7 cellular contexts compared by ENCODE assay signal in the genomic region with DNA sequence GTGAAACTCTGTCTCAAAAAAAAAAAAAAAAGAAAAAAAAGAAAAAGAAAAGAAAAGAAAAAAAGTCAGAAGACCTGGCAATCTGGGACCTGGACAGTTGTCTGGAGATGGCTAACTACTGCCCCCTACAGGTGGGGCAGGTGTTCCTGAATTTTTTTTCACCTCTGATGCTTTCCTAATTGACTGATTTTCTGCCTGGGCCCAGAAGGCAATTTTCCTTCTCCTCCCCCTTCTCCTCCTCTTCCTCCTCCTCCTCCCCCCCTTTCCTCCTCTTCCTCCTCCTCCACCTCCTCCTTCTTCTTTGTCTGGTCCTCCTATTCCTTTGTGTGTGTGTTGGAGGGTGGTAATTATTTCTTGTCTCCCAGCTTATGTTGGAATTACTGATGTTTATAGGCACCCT. TPM values are rescaled to one million over a fixed set of nuclear protein-coding genes. Genes with fewer than 3 reads are reported as not detected.
A peak's percentile ranks its signal among the peaks of the same experiment; 100 is the strongest.
DNase-seq lines count a peak whose midpoint lies in the region; ATAC-seq and TF ChIP-seq lines count a peak whose summit lies in the region.

No MANE protein-coding gene starts in this region.

- no peaks in the 10 kb centered on the region for H3K9me3 ChIP-seq in uterus

- peak; percentile 53 for DNase-seq in DMS53 treated with DMSO at 0.1 percent for 48 hours (lab: John Stamatoyannopoulos, UW; ENCODE audit: unreplicated experiment)
- DNase-seq in HFF-Myc (ENCODE audit: extremely low read depth, low read depth): no peak
- DNase-seq in SKM-1 (lab: John Stamatoyannopoulos, UW; ENCODE audit: unreplicated experiment): peak; percentile 12
- no peak for DNase-seq in kidney epithelial cell (ENCODE audit: low read depth)
- no peak for DNase-seq in uterus
- no peak for DNase-seq in T-helper 9 cell

- no peak for TF ChIP-seq POLR2A in uterus (IDR thresholded peaks at IDR 0.05)

- H3K27me3 ChIP-seq in kidney epithelial cell (ENCODE audit: control insufficient read depth, insufficient read depth, low read length): no peaks in the 10 kb centered on the region
- no peaks in the 10 kb centered on the region for H3K27me3 ChIP-seq in uterus

- intact Hi-C loops in uterus (cut with DNase I; ENCODE audit: low total_unique reads): no loop called here

- no peak overlapping the region for H3K4me3 ChIP-seq in HFF-Myc (replicated peaks; ENCODE audit: low read depth, low read length)
- no peak overlapping the region for H3K4me3 ChIP-seq in kidney epithelial cell (ENCODE audit: low read depth, low read length)
- no peak overlapping the region for H3K4me3 ChIP-seq in uterus

- ATAC-seq in HG03571 (IDR thresholded peaks at IDR 0.05; ENCODE audit: unreplicated experiment): no peak

- H3K27ac ChIP-seq in uterus: no peak overlapping the region

- no peaks in the 10 kb centered on the region for H3K36me3 ChIP-seq in kidney epithelial cell (ENCODE audit: control insufficient read depth, insufficient read depth, low read length)
- H3K36me3 ChIP-seq in uterus: no peaks in the 10 kb centered on the region

- H3K4me1 ChIP-seq in uterus: no peaks in the 10 kb centered on the region

- TF ChIP-seq CTCF in HFF-Myc (IDR thresholded peaks at IDR 0.05; ENCODE audit: low read depth, low read length, missing control alignments) (peak; percentile 58), kidney epithelial cell (IDR thresholded peaks at IDR 0.05; ENCODE audit: insufficient read depth, low read length, poor library complexity, severe bottlenecking) (peak; percentile 47), uterus (IDR thresholded peaks at IDR 0.05) (no peak)

RNA-seq across cellular contexts. Expression of a gene that starts 26.7 kb away (rescaled TPM):
- total RNA-seq in kidney epithelial cell (1.6 and 2.0 TPM in 2 replicates), uterus (under 1 TPM in 2 of 4 donors, not detected in 2; 0.49 to 0.62 TPM)

Comparison
In these comparisons a context has a peak if more than half of its experiments do, and no peak if none do; other contexts are left out.
1. DNase-seq: peak in DMS53 treated with DMSO at 0.1 percent for 48 hours (single experiment) and SKM-1 (single experiment); none in HFF-Myc (single experiment), kidney epithelial cell (single experiment), uterus (0 of 2) and T-helper 9 cell (single experiment).
2. CTCF ChIP-seq: peak in HFF-Myc (single experiment) and kidney epithelial cell (single experiment); none in uterus (0 of 4).